In the genomic region with DNA sequence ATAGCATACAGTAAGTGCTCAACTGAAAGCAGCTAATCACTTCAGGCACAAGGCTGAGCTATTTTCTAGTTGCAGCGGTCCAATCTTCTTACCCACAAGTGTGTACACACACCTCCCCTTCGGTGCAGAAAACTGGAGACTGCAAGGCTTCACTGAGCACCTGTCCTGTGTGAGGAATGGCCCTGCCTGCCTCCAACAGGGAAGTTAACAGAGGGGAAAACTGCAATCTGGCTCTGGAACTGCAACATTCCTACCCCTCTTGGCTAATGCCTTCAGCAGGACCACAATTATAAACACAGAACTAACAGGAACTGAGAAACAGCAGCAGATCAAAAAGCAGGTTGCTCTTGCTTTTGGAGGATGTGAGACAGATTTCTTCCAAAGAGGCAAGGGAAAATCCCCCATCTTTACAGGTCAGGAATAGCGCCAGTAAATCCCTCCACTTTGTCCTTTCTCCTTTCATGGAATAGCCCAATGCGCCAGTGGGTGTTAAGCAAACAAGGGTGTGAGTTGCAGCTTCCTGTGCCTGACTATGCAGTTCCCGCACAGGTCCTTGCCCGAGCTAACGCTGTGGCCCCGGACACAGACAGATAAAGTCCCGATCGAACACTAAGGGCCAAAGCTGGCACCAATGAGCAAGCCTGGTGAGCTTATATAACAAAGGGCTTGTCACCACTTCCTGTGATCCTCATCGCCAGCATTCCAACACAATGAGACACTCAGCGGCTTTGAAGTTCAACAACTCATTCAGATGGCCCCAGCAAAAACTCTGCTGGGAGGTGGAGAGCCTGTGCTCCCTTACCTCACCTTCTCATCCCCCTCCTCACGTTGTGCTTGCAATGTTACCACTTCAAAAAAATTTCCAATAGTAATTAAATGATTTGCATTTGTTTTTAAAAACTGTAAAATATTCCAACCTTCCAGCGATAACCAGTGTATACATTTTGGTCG, we compare ENCODE assay signal across 8 cellular contexts. TPM values are rescaled to one million over a fixed set of nuclear protein-coding genes. Genes with fewer than 3 reads are reported as not detected.
DNase-seq lines count a peak whose midpoint lies in the region; ATAC-seq, FAIRE-seq and TF ChIP-seq lines count a peak whose summit lies in the region.

No MANE protein-coding gene starts in this region.

- peak overlapping the region; percentile 61 for H3K4me2 ChIP-seq in OCI-LY3 (ENCODE audit: low read length)

- no peaks in the 10 kb centered on the region for H3K27me3 ChIP-seq in OCI-LY3 (ENCODE audit: low read depth, low read length)
- H3K27me3 ChIP-seq in upper lobe of right lung, result no peaks in the 10 kb centered on the region

- H3K27ac ChIP-seq in OCI-LY3 (ENCODE audit: low read length) (no peak overlapping the region), upper lobe of right lung (peak overlapping the region; percentile 86)

- peaks cover 11% of the 10 kb centered on the region for H3K27me3 Mint-ChIP-seq in endothelial cell (ENCODE audit: unreplicated experiment)

- H4K20me1 ChIP-seq in OCI-LY3 (ENCODE audit: insufficient read depth, low read length), result peaks cover 3% of the 10 kb centered on the region; the same call in 1 of the 2 replicates

- H3K4me3 Mint-ChIP-seq in endothelial cell (ENCODE audit: unreplicated experiment), result no peak overlapping the region

- H3K4me3 ChIP-seq in OCI-LY3 (ENCODE audit: low read length), result peak overlapping the region; percentile 20; the same call in 1 of the 2 replicates
- peak overlapping the region; percentile 9 for H3K4me3 ChIP-seq in upper lobe of right lung

- FAIRE-seq in GM19239 (lab: Jason Lieb, UNC), result no peak

- H3K79me2 ChIP-seq in OCI-LY3 (ENCODE audit: low read length), result no peaks in the 10 kb centered on the region

- H3K27ac Mint-ChIP-seq in endothelial cell (ENCODE audit: unreplicated experiment), result peak overlapping the region; percentile 96

- H3K4me1 ChIP-seq in OCI-LY3 (ENCODE audit: low read length) (peaks cover 13% of the 10 kb centered on the region), upper lobe of right lung (peaks cover 37% of the 10 kb centered on the region)

- H3K9me3 ChIP-seq in OCI-LY3 (ENCODE audit: insufficient read depth, low read length) (no peaks in the 10 kb centered on the region), upper lobe of right lung (no peaks in the 10 kb centered on the region)

- H3K36me3 Mint-ChIP-seq in endothelial cell (ENCODE audit: low read depth, unreplicated experiment), result peaks cover 5% of the 10 kb centered on the region

- intact Hi-C loops in upper lobe of right lung (cut with DNase I), result no loop called here

- H3K9ac ChIP-seq in OCI-LY3 (ENCODE audit: low read length), result no peak overlapping the region

- H3K36me3 ChIP-seq in OCI-LY3 (replicated peaks; ENCODE audit: low read depth, low read length) (no peaks in the 10 kb centered on the region), upper lobe of right lung (no peaks in the 10 kb centered on the region)

- TF ChIP-seq CTCF in OCI-LY3 (IDR thresholded peaks at IDR 0.05; ENCODE audit: low read depth, low read length), result no peak
- TF ChIP-seq CTCF in endothelial cell (IDR thresholded peaks at IDR 0.05; ENCODE audit: unreplicated experiment), result no peak
- TF ChIP-seq CTCF in upper lobe of right lung (IDR thresholded peaks at IDR 0.05), result no peak

- peak; percentile 77 for ATAC-seq in upper lobe of right lung

- H3K4me1 Mint-ChIP-seq in endothelial cell (ENCODE audit: unreplicated experiment), result peaks cover 21% of the 10 kb centered on the region

- DNase-seq in NCI-H748 (lab: John Stamatoyannopoulos, UW; ENCODE audit: unreplicated experiment) (peak; percentile 75), NCI-H748 treated with DMSO at 0.1 percent for 48 hours (lab: John Stamatoyannopoulos, UW) (no peak), endothelial cell (ENCODE audit: low spot score) (peak; percentile 62), lung microvascular endothelial cell (ENCODE audit: low read depth in 2 of 2) (peak; percentile 94 to 95), upper lobe of right lung (peak; percentile 78), GM19239 (ENCODE audit: insufficient read length, low spot score) (no peak), NCI-H446 treated with DMSO at 0.1 percent for 48 hours (lab: John Stamatoyannopoulos, UW) (no peak)

- no peak overlapping the region for H2AFZ ChIP-seq in OCI-LY3 (ENCODE audit: low read depth, low read length)

- no peaks in the 10 kb centered on the region for H3K9me3 Mint-ChIP-seq in endothelial cell (ENCODE audit: unreplicated experiment)

RNA-seq across cellular contexts. Expression of a gene that starts 21.5 kb away (rescaled TPM):
- 18.5 TPM for total RNA-seq in endothelial cell (ENCODE audit: unreplicated experiment)
- 13.3 and 22.6 TPM in 2 replicates for total RNA-seq in lung microvascular endothelial cell
- 33.4 TPM for total RNA-seq in upper lobe of right lung

Comparison
In these comparisons a context has a peak if more than half of its experiments do, and no peak if none do; other contexts are left out.
1. DNase-seq: peak in NCI-H748 (single experiment), endothelial cell (single experiment), lung microvascular endothelial cell (2 of 2) and upper lobe of right lung (single experiment); none in NCI-H748 treated with DMSO at 0.1 percent for 48 hours (single experiment), GM19239 (single experiment) and NCI-H446 treated with DMSO at 0.1 percent for 48 hours (single experiment).